In the genomic region with DNA sequence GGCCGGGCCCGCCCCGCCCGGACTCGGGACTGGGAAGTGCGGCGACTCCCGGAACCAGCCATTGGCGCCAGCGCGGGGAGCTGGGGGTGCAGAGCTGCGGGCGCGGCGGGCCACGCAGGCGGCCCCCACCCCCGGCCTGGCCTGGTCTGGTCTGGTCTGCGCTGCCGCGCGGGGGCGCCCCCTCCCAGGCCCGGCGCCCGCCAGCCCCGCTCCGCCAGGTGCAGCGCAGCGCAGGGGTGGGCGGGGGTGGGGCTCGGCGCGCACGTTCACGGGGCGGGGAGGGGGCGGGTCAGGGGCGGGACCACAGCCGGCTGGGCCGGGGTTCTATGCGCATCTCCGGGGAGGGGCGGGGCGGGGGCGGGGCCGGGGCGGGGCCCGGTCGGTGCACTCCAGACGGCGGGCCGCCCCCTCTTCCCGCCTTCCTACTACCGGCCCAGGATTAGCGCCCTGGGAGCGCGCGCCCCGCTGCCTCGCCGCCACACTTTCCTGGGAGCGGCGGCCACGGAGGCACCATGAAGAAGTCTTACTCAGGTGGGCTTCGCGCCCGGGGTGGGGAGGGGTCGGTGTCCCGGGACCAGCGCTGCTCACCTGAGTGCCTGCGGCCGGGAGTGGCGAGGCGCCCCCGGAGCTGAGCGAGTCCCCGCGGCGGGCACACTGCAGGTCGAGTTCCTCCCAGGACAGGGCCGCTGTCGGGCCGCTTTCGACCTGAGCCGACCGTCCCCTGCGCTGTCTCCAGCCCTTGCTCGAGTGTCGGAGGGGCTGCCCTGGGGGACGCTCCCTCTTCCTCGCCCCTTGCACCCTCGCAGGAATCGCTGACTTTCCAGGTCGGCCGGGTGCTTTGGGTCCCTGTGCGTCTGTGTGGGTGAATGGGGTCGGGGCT, we compare ENCODE assay signal across 8 cellular contexts.
DNase-seq lines count a peak whose midpoint lies in the region; ATAC-seq, FAIRE-seq and TF ChIP-seq lines count a peak whose summit lies in the region.

No MANE protein-coding gene starts in this region.

- TF ChIP-seq POLR2A in sigmoid colon (IDR thresholded peaks at IDR 0.05), result peak in 1 of 2 donors; percentile 39

- TF ChIP-seq EP300 in sigmoid colon (IDR thresholded peaks at IDR 0.05), result no peak

- H3K9me3 ChIP-seq in CD4-positive, alpha-beta T cell (ENCODE audit: control insufficient read depth, low read length), result no peaks in the 10 kb centered on the region
- H3K9me3 ChIP-seq in sigmoid colon, result no peaks in the 10 kb centered on the region

- peak; percentile 92 for ATAC-seq in CD4-positive, alpha-beta T cell (ENCODE audit: poor library complexity)
- peak; percentile 62 for ATAC-seq in GM19455 (IDR thresholded peaks at IDR 0.05; ENCODE audit: unreplicated experiment)
- peak; percentile 78 for ATAC-seq in left ventricle myocardium superior

- peak overlapping the region; percentile 38 to 58 (median 52) for H3K4me3 ChIP-seq in sigmoid colon

- POLR2A ChIA-PET in CD4-positive, alpha-beta T cell (lab: Charles Lee), result interaction anchor here (0.7 kb wide), 1 partner anchor 490 kb away, joined by 3 read pairs; no protein-coding TSS in a partner anchor

- no peak overlapping the region for H3K27ac ChIP-seq in CD4-positive, alpha-beta T cell (ENCODE audit: low read depth, low read length)
- H3K27ac ChIP-seq in sigmoid colon, result peak overlapping the region in 3 of 4 donors; percentile 12 to 87 (median 46)

- no peak for TF ChIP-seq CTCF in CD4-positive, alpha-beta T cell (IDR thresholded peaks at IDR 0.05)
- TF ChIP-seq CTCF in sigmoid colon (IDR thresholded peaks at IDR 0.05), result peak in 1 of 4 experiments; percentile 15

- peak overlapping the region; percentile 88 for H3K27ac Mint-ChIP-seq in CD4-positive, alpha-beta T cell
- peak overlapping the region; percentile 92 for H3K27ac Mint-ChIP-seq in activated naive CD4-positive, alpha-beta T cell treated with anti-CD3 and anti-CD28 coated beads, Interleukin-2, amount 50 U/mL, for 24 hours

- intact Hi-C loops in CD4-positive, alpha-beta T cell (cut with DNase I, micrococcal nuclease), result loop anchor here in 1 of 2 experiments (1.0 to 5.0 kb wide), 3 partner anchors 91 to 676 kb away; partner anchors contain the start of gene TNRC6C
- intact Hi-C loops in left ventricle myocardium superior (cut with micrococcal nuclease) (no loop called here), sigmoid colon (cut with DNase I) (loop anchor here (5.0 kb wide), 1 partner anchor 41 kb away; no protein-coding TSS in a partner anchor)

- DNase-seq in CD4-positive, alpha-beta T cell, result peak; percentile 32 to 71 (median 56)
- peak; percentile 88 for DNase-seq in HTR-8/SVneo (ENCODE audit: insufficient read length, low spot score)
- peak; percentile 33 for DNase-seq in SHP77 treated with DMSO at 0.1 percent for 48 hours (lab: John Stamatoyannopoulos, UW)
- DNase-seq in left ventricle myocardium superior, result peak; percentile 68
- DNase-seq in sigmoid colon, result peak; percentile 76
- no peak for DNase-seq in middle frontal gyrus (ENCODE audit: extremely low spot score, low spot score)

- H3K27me3 ChIP-seq in CD4-positive, alpha-beta T cell (ENCODE audit: control insufficient read depth, insufficient read depth, low read length), result peaks cover 12% of the 10 kb centered on the region
- no peaks in the 10 kb centered on the region for H3K27me3 ChIP-seq in sigmoid colon

- peaks cover 15% of the 10 kb centered on the region for H3K27me3 Mint-ChIP-seq in CD4-positive, alpha-beta T cell
- H3K27me3 Mint-ChIP-seq in activated naive CD4-positive, alpha-beta T cell treated with anti-CD3 and anti-CD28 coated beads, Interleukin-2, amount 50 U/mL, for 24 hours, result no peaks in the 10 kb centered on the region

- no peaks in the 10 kb centered on the region for H3K9me3 Mint-ChIP-seq in CD4-positive, alpha-beta T cell
- H3K9me3 Mint-ChIP-seq in activated naive CD4-positive, alpha-beta T cell treated with anti-CD3 and anti-CD28 coated beads, Interleukin-2, amount 50 U/mL, for 24 hours, result no peaks in the 10 kb centered on the region

- peaks cover 0 to 40% (median 26%) of the 10 kb centered on the region in 4 donors for H3K4me1 ChIP-seq in sigmoid colon

- H3K36me3 Mint-ChIP-seq in CD4-positive, alpha-beta T cell (ENCODE audit: low read depth), result peaks cover 8% of the 10 kb centered on the region
- H3K36me3 Mint-ChIP-seq in activated naive CD4-positive, alpha-beta T cell treated with anti-CD3 and anti-CD28 coated beads, Interleukin-2, amount 50 U/mL, for 24 hours, result no peaks in the 10 kb centered on the region

- 1 to 2% methylated on average over 98 of the region's 98 CpGs for WGBS in sigmoid colon, 2 donors

- H3K36me3 ChIP-seq in sigmoid colon, result no peaks in the 10 kb centered on the region

- peak overlapping the region; percentile 88 for H3K4me3 Mint-ChIP-seq in CD4-positive, alpha-beta T cell
- H3K4me3 Mint-ChIP-seq in activated naive CD4-positive, alpha-beta T cell treated with anti-CD3 and anti-CD28 coated beads, Interleukin-2, amount 50 U/mL, for 24 hours, result peak overlapping the region; percentile 81

- peaks cover 14% of the 10 kb centered on the region for H3K4me1 Mint-ChIP-seq in CD4-positive, alpha-beta T cell (ENCODE audit: low read depth)
- peaks cover 15% of the 10 kb centered on the region for H3K4me1 Mint-ChIP-seq in activated naive CD4-positive, alpha-beta T cell treated with anti-CD3 and anti-CD28 coated beads, Interleukin-2, amount 50 U/mL, for 24 hours

- peak; percentile 71 for FAIRE-seq in HTR-8/SVneo (lab: Jason Lieb, UNC)

- CTCF ChIA-PET in CD4-positive, alpha-beta T cell (lab: Charles Lee), result interaction anchor here (0.6 to 1.0 kb wide), 4 partner anchors 44 to 214 kb away, joined by 3 to 5 read pairs (median 4); no protein-coding TSS in a partner anchor
